Comparison of ENCODE assay signal across 8 cellular contexts in genomic region chr3:70981252-70981933, GRCh38.
DNase-seq lines count a peak whose midpoint lies in the region; ATAC-seq and TF ChIP-seq lines count a peak whose summit lies in the region.

No MANE protein-coding gene starts in this region.

- no peak overlapping the region for H4K91ac ChIP-seq in trophoblast cell (ENCODE audit: low read depth, low read length)

- POLR2A ChIA-PET in CD8-positive, alpha-beta T cell (lab: Charles Lee): interaction anchor here (1.5 kb wide), 1 partner anchor 14 kb away, joined by 3 read pairs; no protein-coding TSS in a partner anchor
- POLR2A ChIA-PET in PC-9 (lab: Charles Lee; ENCODE audit: unreplicated experiment): interaction anchor here (0.5 kb wide), 1 partner anchor 375 kb away, joined by 9 read pairs; no protein-coding TSS in a partner anchor

- no peak overlapping the region for H2AK5ac ChIP-seq in trophoblast cell (ENCODE audit: low read length)

- H2BK12ac ChIP-seq in trophoblast cell (ENCODE audit: low read length): no peak overlapping the region

- peaks cover 67% of the 10 kb centered on the region for H3K4me1 Mint-ChIP-seq in CD8-positive, alpha-beta T cell (ENCODE audit: low read depth)
- H3K4me1 Mint-ChIP-seq in CD14-positive monocyte: no peaks in the 10 kb centered on the region

- H3K4me3 ChIP-seq in CD8-positive, alpha-beta T cell (ENCODE audit: low read depth, low read length): no peak overlapping the region
- H3K4me3 ChIP-seq in PC-9: no peak overlapping the region
- H3K4me3 ChIP-seq in esophagus squamous epithelium: no peak overlapping the region
- H3K4me3 ChIP-seq in trophoblast cell (ENCODE audit: low read depth, low read length): no peak overlapping the region

- H2BK120ac ChIP-seq in trophoblast cell (ENCODE audit: insufficient read depth, low read length, poor library complexity): peak overlapping the region; percentile 50

- H3K79me1 ChIP-seq in trophoblast cell (ENCODE audit: low read length): peaks cover 2% of the 10 kb centered on the region

- H2AFZ ChIP-seq in PC-9 (no peak overlapping the region), trophoblast cell (ENCODE audit: insufficient read depth, low read length, poor library complexity) (no peak overlapping the region)

- H3K9me3 Mint-ChIP-seq in CD8-positive, alpha-beta T cell: no peaks in the 10 kb centered on the region
- no peaks in the 10 kb centered on the region for H3K9me3 Mint-ChIP-seq in CD14-positive monocyte

- peaks cover 34% of the 10 kb centered on the region for H3K36me3 ChIP-seq in CD8-positive, alpha-beta T cell (ENCODE audit: insufficient read depth, low read length)
- H3K36me3 ChIP-seq in PC-9 (ENCODE audit: low read depth) (no peaks in the 10 kb centered on the region), esophagus squamous epithelium (peaks cover 0 to 51% (median 8%) of the 10 kb centered on the region in 3 donors), trophoblast cell (ENCODE audit: control insufficient read depth in 1 of 2, insufficient read depth in 2 of 2, low read length in 2 of 2) (no peaks in the 10 kb centered on the region)

- peak overlapping the region; percentile 83 for H3K27ac Mint-ChIP-seq in CD8-positive, alpha-beta T cell
- peak overlapping the region in 1 of 7 donors; percentile 33 for H3K27ac Mint-ChIP-seq in CD14-positive monocyte

- no peaks in the 10 kb centered on the region for H3K9me2 ChIP-seq in PC-9 (ENCODE audit: insufficient read depth)

- H3K4ac ChIP-seq in trophoblast cell (ENCODE audit: low read depth, low read length): no peak overlapping the region

- no peaks in the 10 kb centered on the region for H3K27me3 ChIP-seq in CD8-positive, alpha-beta T cell (ENCODE audit: insufficient read depth, low read length)
- H3K27me3 ChIP-seq in PC-9 (ENCODE audit: insufficient read depth, low read depth) (no peaks in the 10 kb centered on the region), esophagus squamous epithelium (no peaks in the 10 kb centered on the region), trophoblast cell (ENCODE audit: insufficient read depth, low read length) (no peaks in the 10 kb centered on the region)

- peaks cover 16% of the 10 kb centered on the region; the same call in 1 of the 2 replicates for H3F3A ChIP-seq in PC-9 (ENCODE audit: insufficient read depth, low read depth)

- peak overlapping the region; percentile 1 for H3K27ac ChIP-seq in CD8-positive, alpha-beta T cell (ENCODE audit: low read depth, low read length)
- H3K27ac ChIP-seq in PC-9 (peak overlapping the region; percentile 98), esophagus squamous epithelium (peak overlapping the region; percentile 81 to 94 (median 84)), trophoblast cell (ENCODE audit: low read depth, low read length) (no peak overlapping the region)

- H4K20me1 ChIP-seq in PC-9 (ENCODE audit: insufficient read depth): no peaks in the 10 kb centered on the region

- intact Hi-C loops in CD8-positive, alpha-beta T cell (cut with DNase I, micrococcal nuclease): no loop called here
- intact Hi-C loops in PC-9 (cut with micrococcal nuclease; ENCODE audit: unreplicated experiment): no loop called here
- intact Hi-C loops in esophagus squamous epithelium (cut with DNase I): no loop called here
- intact Hi-C loops in CD14-positive monocyte (cut with micrococcal nuclease): no loop called here

- ATAC-seq in CD8-positive, alpha-beta T cell: no peak

- peak overlapping the region; percentile 12 for H3K4me3 Mint-ChIP-seq in CD8-positive, alpha-beta T cell
- H3K4me3 Mint-ChIP-seq in CD14-positive monocyte: no peak overlapping the region

- H3K9me3 ChIP-seq in CD8-positive, alpha-beta T cell (ENCODE audit: low read length): no peaks in the 10 kb centered on the region
- H3K9me3 ChIP-seq in PC-9 (ENCODE audit: insufficient read depth, low read depth): no peaks in the 10 kb centered on the region
- H3K9me3 ChIP-seq in esophagus squamous epithelium: no peaks in the 10 kb centered on the region
- H3K9me3 ChIP-seq in trophoblast cell (ENCODE audit: insufficient read depth, low read depth, low read length): no peaks in the 10 kb centered on the region

- no peak for TF ChIP-seq CTCF in CD8-positive, alpha-beta T cell (IDR thresholded peaks at IDR 0.05)
- TF ChIP-seq CTCF in PC-9 (conservative IDR thresholded peaks at IDR 0.05) (no peak), esophagus squamous epithelium (IDR thresholded peaks at IDR 0.05) (no peak), CD14-positive monocyte (IDR thresholded peaks at IDR 0.05) (no peak)

- no peak overlapping the region for H3K9ac ChIP-seq in trophoblast cell (ENCODE audit: low read length)

- WGBS in esophagus squamous epithelium, 2 donors: 58 to 67% methylated on average over 6 of the region's 6 CpGs
- no CpG with 5 or more reads among the region's 6 CpGs for WGBS in trophoblast cell (ENCODE audit: extremely low coverage, insufficient coverage, insufficient read length)

- no peak overlapping the region for H4K8ac ChIP-seq in trophoblast cell (ENCODE audit: low read depth, low read length)

- DNase-seq in CD8-positive, alpha-beta T cell: no peak
- DNase-seq in PC-9 (no peak), esophagus squamous epithelium (lab: John Stamatoyannopoulos, UW) (no peak), trophoblast cell (no peak), NCI-H2107 treated with DMSO at 0.1 percent for 48 hours (lab: John Stamatoyannopoulos, UW; ENCODE audit: unreplicated experiment) (no peak), pons (ENCODE audit: low spot score) (no peak), CD14-positive monocyte (ENCODE audit: low spot score) (no peak), NCI-H345 (lab: John Stamatoyannopoulos, UW) (no peak)

- peaks cover 94% of the 10 kb centered on the region for H3K36me3 Mint-ChIP-seq in CD8-positive, alpha-beta T cell
- H3K36me3 Mint-ChIP-seq in CD14-positive monocyte: peaks cover 58 to 63% of the 10 kb centered on the region in 2 donors

- no peaks in the 10 kb centered on the region for H3K79me2 ChIP-seq in PC-9 (ENCODE audit: low read depth)
- no peaks in the 10 kb centered on the region for H3K79me2 ChIP-seq in trophoblast cell (ENCODE audit: control insufficient read depth, insufficient read depth, low read length, poor library complexity)

- no peak overlapping the region for H2BK5ac ChIP-seq in trophoblast cell (ENCODE audit: low read depth, low read length, poor library complexity)

- no peak overlapping the region for H3K18ac ChIP-seq in trophoblast cell (ENCODE audit: low read length)

- H3K4me1 ChIP-seq in CD8-positive, alpha-beta T cell (ENCODE audit: insufficient read depth, low read length): peaks cover 44% of the 10 kb centered on the region
- H3K4me1 ChIP-seq in PC-9 (replicated peaks; ENCODE audit: insufficient read depth) (peaks cover 27% of the 10 kb centered on the region), esophagus squamous epithelium (peaks cover 21 to 68% (median 39%) of the 10 kb centered on the region in 3 donors), trophoblast cell (ENCODE audit: control insufficient read depth in 1 of 2, insufficient read depth in 2 of 2, low read length in 2 of 2) (peaks cover 0 to 4% of the 10 kb centered on the region in 2 experiments)

- H3K23ac ChIP-seq in trophoblast cell (ENCODE audit: low read length): no peak overlapping the region

- CTCF ChIA-PET in CD8-positive, alpha-beta T cell (lab: Charles Lee): interaction anchor here (0.6 kb wide), 2 partner anchors 271 to 418 kb away, joined by 3 to 6 read pairs; no protein-coding TSS in a partner anchor
- CTCF ChIA-PET in PC-9 (lab: Charles Lee): no interaction called here

- H3K4me2 ChIP-seq in PC-9 (peak overlapping the region; percentile 76), trophoblast cell (ENCODE audit: low read length) (no peak overlapping the region)

- no TSS peak for BruUV-seq in PC-9 (replicated peaks; lab: Mats Ljungman, UMichigan)

- H3K14ac ChIP-seq in trophoblast cell (ENCODE audit: low read length): no peak overlapping the region

- H3K27me3 Mint-ChIP-seq in CD8-positive, alpha-beta T cell (ENCODE audit: low read depth): no peaks in the 10 kb centered on the region
- H3K27me3 Mint-ChIP-seq in CD14-positive monocyte (ENCODE audit: low read depth in 3 of 3): peaks cover 0 to 3% (median 2%) of the 10 kb centered on the region in 3 donors

- no peak overlapping the region for H4K12ac ChIP-seq in trophoblast cell (ENCODE audit: low read depth, low read length)

- no peak for TF ChIP-seq POLR2A in esophagus squamous epithelium (IDR thresholded peaks at IDR 0.05)
